17 cellular contexts compared by ENCODE assay signal in the genomic region with DNA sequence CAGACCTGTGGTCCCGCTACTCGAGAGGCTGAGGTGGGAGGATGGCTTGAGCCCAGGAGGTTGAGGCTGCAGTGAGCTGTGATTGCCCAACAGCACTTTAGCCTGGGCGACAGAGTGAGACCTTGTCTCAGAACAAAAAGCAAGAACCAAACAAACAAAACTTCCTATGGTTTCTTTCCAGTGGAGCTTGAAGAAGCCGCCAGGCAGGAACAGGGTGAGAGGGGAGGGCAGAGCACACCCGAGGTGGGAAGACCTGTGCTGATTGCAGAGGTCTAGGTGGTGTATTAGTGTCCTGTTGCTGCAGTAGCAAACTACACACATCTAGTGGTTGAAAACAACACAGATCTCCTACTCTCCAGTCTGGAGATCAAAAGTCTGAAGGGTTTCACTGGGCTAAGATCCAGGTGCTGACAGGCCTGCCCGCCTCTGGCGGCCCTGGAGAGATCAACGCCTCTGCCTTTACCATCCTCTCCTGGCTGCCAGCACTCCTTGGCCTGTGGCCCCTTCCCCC. TPM values are rescaled to one million over a fixed set of nuclear protein-coding genes. Genes with fewer than 3 reads are reported as not detected.
A peak's percentile ranks its signal among the peaks of the same experiment; 100 is the strongest.
DNase-seq lines count a peak whose midpoint lies in the region; ATAC-seq and TF ChIP-seq lines count a peak whose summit lies in the region.
"Had no signal": no experiment of that assay in that cellular context is flagged by ENCODE, and none has a peak within 500 bp of the region (broad histone marks: within the 10 kb centered on the region; RNA-seq: fewer than 3 reads in every experiment).

No MANE protein-coding gene starts in this region.

- no peak overlapping the region for H3K4me3 ChIP-seq in mesenchymal stem cell (ENCODE audit: insufficient read depth in 1 of 2, low read depth in 1 of 2, low read length in 2 of 2)
- peak overlapping the region; percentile 17 for H3K4me3 ChIP-seq in thoracic aorta
- H3K4me3 ChIP-seq: SJCRH30 had no signal

- H3K27ac Mint-ChIP-seq in brain: peak overlapping the region; percentile 52 to 99 (median 93)
- no peak overlapping the region for H3K27ac Mint-ChIP-seq in activated T-helper 2 cell treated with anti-CD3 and anti-CD28 coated beads, Interferon-gamma antibody, Interleukin-2, Interleukin-4, amounts not matched to agents 10 μg/mL and 5 μg/mL and 100 μg/mL, durations not matched to agents 14 hours and 24 hours and 36 hours
- H3K27ac Mint-ChIP-seq in activated CD4-positive, alpha-beta T cell treated with anti-CD3 and anti-CD28 coated beads, Interleukin-2, amount 10 ng/mL, durations not matched to agents 7 days and 5 days: no peak overlapping the region
- H3K27ac Mint-ChIP-seq: activated CD4-positive, alpha-beta T cell treated with anti-CD3 and anti-CD28 coated beads, Interleukin-2, amount 10 ng/mL, durations not matched to agents 24 days and 14 days; activated naive CD8-positive, alpha-beta T cell; activated T-cell treated with anti-CD3 and anti-CD28 coated beads, Interleukin-2, amount 50 U/mL, for 24 hours; CD14-positive monocyte had no signal

- peak overlapping the region in 1 of 2 experiments; percentile 79 for H3K18ac ChIP-seq in mesenchymal stem cell (ENCODE audit: low read depth in 1 of 2, low read length in 2 of 2)

- peaks cover 16 to 34% of the 10 kb centered on the region in 2 experiments for H3K36me3 ChIP-seq in mesenchymal stem cell (ENCODE audit: control insufficient read depth in 1 of 2, insufficient read depth in 2 of 2, low read depth in 1 of 2, low read length in 2 of 2)
- H3K36me3 ChIP-seq in thoracic aorta: no peaks in the 10 kb centered on the region
- H3K36me3 ChIP-seq: SJCRH30 had no signal

- no peaks in the 10 kb centered on the region for H3K27me3 ChIP-seq in mesenchymal stem cell (ENCODE audit: control insufficient read depth in 1 of 2, insufficient read depth in 1 of 2, low read length in 2 of 2)
- H3K27me3 ChIP-seq in thoracic aorta (replicated peaks; ENCODE audit: insufficient read depth): no peaks in the 10 kb centered on the region
- H3K27me3 ChIP-seq: SJCRH30 had no signal

- H3K27me3 Mint-ChIP-seq in brain: no peaks in the 10 kb centered on the region
- peaks cover 10% of the 10 kb centered on the region for H3K27me3 Mint-ChIP-seq in activated T-helper 2 cell treated with anti-CD3 and anti-CD28 coated beads, Interferon-gamma antibody, Interleukin-2, Interleukin-4, amounts not matched to agents 10 μg/mL and 5 μg/mL and 100 μg/mL, durations not matched to agents 14 hours and 24 hours and 36 hours (ENCODE audit: low read depth)
- peaks cover 8% of the 10 kb centered on the region for H3K27me3 Mint-ChIP-seq in activated CD4-positive, alpha-beta T cell treated with anti-CD3 and anti-CD28 coated beads, Interleukin-2, amount 10 ng/mL, durations not matched to agents 7 days and 5 days
- H3K27me3 Mint-ChIP-seq: activated naive CD8-positive, alpha-beta T cell; activated T-cell treated with anti-CD3 and anti-CD28 coated beads, Interleukin-2, amount 50 U/mL, for 24 hours; stimulated activated naive CD8-positive, alpha-beta T cell treated with anti-CD3 and anti-CD28 coated beads, Interleukin-15, amount 100 ng/mL, for 72 hours had no signal

- TF ChIP-seq CTCF in brain (conservative IDR thresholded peaks at IDR 0.05): no peak
- TF ChIP-seq CTCF in thoracic aorta (IDR thresholded peaks at IDR 0.05): no peak

- H3K4me1 ChIP-seq in mesenchymal stem cell (ENCODE audit: control insufficient read depth, insufficient read depth, low read depth, low read length) (peaks cover 78% of the 10 kb centered on the region), thoracic aorta (ENCODE audit: control insufficient read depth in 1 of 2, low read depth in 2 of 2) (peaks cover 82 to 99% of the 10 kb centered on the region in 2 donors)

- peaks cover 0 to 3% (median 0%) of the 10 kb centered on the region in 5 experiments for H3K9me3 Mint-ChIP-seq in brain
- no peaks in the 10 kb centered on the region for H3K9me3 Mint-ChIP-seq in activated T-helper 2 cell treated with anti-CD3 and anti-CD28 coated beads, Interferon-gamma antibody, Interleukin-2, Interleukin-4, amounts not matched to agents 10 μg/mL and 5 μg/mL and 100 μg/mL, durations not matched to agents 14 hours and 24 hours and 36 hours
- no peaks in the 10 kb centered on the region for H3K9me3 Mint-ChIP-seq in activated CD4-positive, alpha-beta T cell treated with anti-CD3 and anti-CD28 coated beads, Interleukin-2, amount 10 ng/mL, durations not matched to agents 7 days and 5 days
- H3K9me3 Mint-ChIP-seq: activated CD4-positive, alpha-beta T cell treated with anti-CD3 and anti-CD28 coated beads, Interleukin-2, amount 10 ng/mL, durations not matched to agents 24 days and 14 days; activated T-cell treated with anti-CD3 and anti-CD28 coated beads, Interleukin-2, amount 50 U/mL, for 24 hours; stimulated activated naive CD8-positive, alpha-beta T cell treated with anti-CD3 and anti-CD28 coated beads, Interleukin-15, amount 100 ng/mL, for 72 hours had no signal

- H2BK120ac ChIP-seq in mesenchymal stem cell (ENCODE audit: low read depth, low read length): no peak overlapping the region

- no peak overlapping the region for H4K91ac ChIP-seq in mesenchymal stem cell (ENCODE audit: low read length)

- CTCF ChIA-PET in activated CD4-positive, alpha-beta T cell treated with anti-CD3 and anti-CD28 coated beads, Interleukin-2, amount 10 ng/mL, durations not matched to agents 7 days and 5 days (lab: Charles Lee): interaction anchor here (0.7 kb wide), 1 partner anchor 1656 kb away, joined by 3 read pairs; no protein-coding TSS in a partner anchor

- no peak overlapping the region for H2BK15ac ChIP-seq in mesenchymal stem cell (ENCODE audit: low read depth, poor library complexity, severe bottlenecking)

- no peak overlapping the region for H3K23ac ChIP-seq in mesenchymal stem cell (ENCODE audit: low read length in 2 of 2)

- H2AK5ac ChIP-seq in mesenchymal stem cell (ENCODE audit: low read length, severe bottlenecking): no peak overlapping the region

- 97% methylated on average over 5 of the region's 8 CpGs for WGBS in mesenchymal stem cell

- H3K9ac ChIP-seq in mesenchymal stem cell (ENCODE audit: low read length): no peak overlapping the region
- H3K9ac ChIP-seq: parathyroid adenoma had no signal

- H2BK5ac ChIP-seq in mesenchymal stem cell (ENCODE audit: low read depth, low read length, poor library complexity, severe bottlenecking): no peak overlapping the region

- POLR2A ChIA-PET in activated CD4-positive, alpha-beta T cell treated with anti-CD3 and anti-CD28 coated beads, Interleukin-2, amount 10 ng/mL, durations not matched to agents 7 days and 5 days (lab: Charles Lee): no interaction called here

- H3K14ac ChIP-seq in mesenchymal stem cell (ENCODE audit: low read length in 2 of 2): no peak overlapping the region

- intact Hi-C loops in activated T-helper 2 cell treated with anti-CD3 and anti-CD28 coated beads, Interferon-gamma antibody, Interleukin-2, Interleukin-4, amounts not matched to agents 10 μg/mL and 5 μg/mL and 100 μg/mL, durations not matched to agents 14 hours and 24 hours and 36 hours (cut with micrococcal nuclease): no loop called here

- H3K27ac ChIP-seq in mesenchymal stem cell (ENCODE audit: low read length, poor library complexity, severe bottlenecking) (no peak overlapping the region), thoracic aorta (peak overlapping the region; percentile 98 to 100)
- H3K27ac ChIP-seq: parathyroid adenoma, SJCRH30 had no signal

- no peaks in the 10 kb centered on the region for H3K9me3 ChIP-seq in mesenchymal stem cell (ENCODE audit: control insufficient read depth, low read length)
- H3K9me3 ChIP-seq in thoracic aorta: no peaks in the 10 kb centered on the region
- H3K9me3 ChIP-seq: SJCRH30 had no signal

- no peaks in the 10 kb centered on the region for H3K79me1 ChIP-seq in mesenchymal stem cell (replicated peaks; ENCODE audit: low read length, poor library complexity, severe bottlenecking)

- no peak overlapping the region for H3K4me3 Mint-ChIP-seq in brain
- no peak overlapping the region for H3K4me3 Mint-ChIP-seq in activated T-helper 2 cell treated with anti-CD3 and anti-CD28 coated beads, Interferon-gamma antibody, Interleukin-2, Interleukin-4, amounts not matched to agents 10 μg/mL and 5 μg/mL and 100 μg/mL, durations not matched to agents 14 hours and 24 hours and 36 hours (ENCODE audit: low read depth)
- H3K4me3 Mint-ChIP-seq in activated CD4-positive, alpha-beta T cell treated with anti-CD3 and anti-CD28 coated beads, Interleukin-2, amount 10 ng/mL, durations not matched to agents 7 days and 5 days: no peak overlapping the region
- H3K4me3 Mint-ChIP-seq: activated CD4-positive, alpha-beta T cell treated with anti-CD3 and anti-CD28 coated beads, Interleukin-2, amount 10 ng/mL, durations not matched to agents 24 days and 14 days; activated naive CD8-positive, alpha-beta T cell; activated T-cell treated with anti-CD3 and anti-CD28 coated beads, Interleukin-2, amount 50 U/mL, for 24 hours; CD14-positive monocyte; stimulated activated naive CD8-positive, alpha-beta T cell treated with anti-CD3 and anti-CD28 coated beads, Interleukin-15, amount 100 ng/mL, for 72 hours had no signal

- H4K8ac ChIP-seq in mesenchymal stem cell (ENCODE audit: low read length): peak overlapping the region; percentile 27

- no peak overlapping the region for H3K4me2 ChIP-seq in mesenchymal stem cell (ENCODE audit: low read length, poor library complexity, severe bottlenecking)

- no peak overlapping the region for H2AFZ ChIP-seq in mesenchymal stem cell (ENCODE audit: low read depth, low read length)
- H2AFZ ChIP-seq: parathyroid adenoma had no signal

- H2BK12ac ChIP-seq in mesenchymal stem cell (ENCODE audit: low read length in 2 of 2): peak overlapping the region in 1 of 2 experiments; percentile 59

- peaks cover 14% of the 10 kb centered on the region for H3K36me3 Mint-ChIP-seq in brain
- H3K36me3 Mint-ChIP-seq in activated T-helper 2 cell treated with anti-CD3 and anti-CD28 coated beads, Interferon-gamma antibody, Interleukin-2, Interleukin-4, amounts not matched to agents 10 μg/mL and 5 μg/mL and 100 μg/mL, durations not matched to agents 14 hours and 24 hours and 36 hours (ENCODE audit: low read depth): no peaks in the 10 kb centered on the region
- no peaks in the 10 kb centered on the region for H3K36me3 Mint-ChIP-seq in activated CD4-positive, alpha-beta T cell treated with anti-CD3 and anti-CD28 coated beads, Interleukin-2, amount 10 ng/mL, durations not matched to agents 7 days and 5 days (ENCODE audit: low read depth)
- H3K36me3 Mint-ChIP-seq: activated naive CD8-positive, alpha-beta T cell had no signal

- H3K4ac ChIP-seq in mesenchymal stem cell (ENCODE audit: low read depth in 1 of 2, low read length in 2 of 2): no peak overlapping the region

- no peak for ATAC-seq in thoracic aorta (ENCODE audit: insufficient number of reproducible peaks, low FRiP score, low read depth)
- no peak for ATAC-seq in GM19395 (IDR thresholded peaks at IDR 0.05; ENCODE audit: unreplicated experiment)
- ATAC-seq: stimulated activated naive CD8-positive, alpha-beta T cell treated with anti-CD3 and anti-CD28 coated beads, Interleukin-15, amount 100 ng/mL, for 72 hours had no signal

- DNase-seq in M059J (ENCODE audit: low read depth): peak; percentile 41
- no peak for DNase-seq in mesenchymal stem cell
- DNase-seq in thoracic aorta (ENCODE audit: low spot score): no peak
- no peak for DNase-seq in activated T-helper 2 cell treated with anti-CD3 and anti-CD28 coated beads, Interferon-gamma antibody, Interleukin-2, Interleukin-4, amounts not matched to agents 10 μg/mL and 5 μg/mL and 100 μg/mL, durations not matched to agents 14 hours and 24 hours and 36 hours (ENCODE audit: low spot score)
- no peak for DNase-seq in activated CD4-positive, alpha-beta T cell treated with anti-CD3 and anti-CD28 coated beads, Interleukin-2, amount 10 ng/mL, durations not matched to agents 7 days and 5 days
- DNase-seq: activated CD4-positive, alpha-beta T cell treated with anti-CD3 and anti-CD28 coated beads, Interleukin-2, amount 10 ng/mL, durations not matched to agents 24 days and 14 days; activated T-cell treated with anti-CD3 and anti-CD28 coated beads, Interleukin-2, amount 50 U/mL, for 24 hours; central memory CD4-positive, alpha-beta T cell; DND-41; NCI-H1417; SJCRH30; stimulated activated naive CD8-positive, alpha-beta T cell treated with anti-CD3 and anti-CD28 coated beads, Interleukin-15, amount 100 ng/mL, for 72 hours had no signal

- H3K4me1 Mint-ChIP-seq in brain: peaks cover 91% of the 10 kb centered on the region
- peaks cover 12% of the 10 kb centered on the region for H3K4me1 Mint-ChIP-seq in activated T-helper 2 cell treated with anti-CD3 and anti-CD28 coated beads, Interferon-gamma antibody, Interleukin-2, Interleukin-4, amounts not matched to agents 10 μg/mL and 5 μg/mL and 100 μg/mL, durations not matched to agents 14 hours and 24 hours and 36 hours (ENCODE audit: low read depth)
- H3K4me1 Mint-ChIP-seq in activated CD4-positive, alpha-beta T cell treated with anti-CD3 and anti-CD28 coated beads, Interleukin-2, amount 10 ng/mL, durations not matched to agents 7 days and 5 days: peaks cover 16% of the 10 kb centered on the region

RNA-seq across cellular contexts. Expression of a gene that starts 10.5 kb away (rescaled TPM):
- 6.0 and 17.5 TPM in 2 replicates for total RNA-seq in M059J (2014; rRNA removed; shearing (Covaris generic))
- polyA plus RNA-seq in brain (ENCODE audit: insufficient read depth, low read depth, low replicate concordance): 21.9 TPM
- 69.6 TPM for polyA plus RNA-seq in mesenchymal stem cell (2013, experiment 1 of 2)
- polyA plus RNA-seq in mesenchymal stem cell (2013, experiment 2 of 2): 65.7 TPM
- 100 to 1,000 TPM; 244 to 308 TPM for total RNA-seq in thoracic aorta
- total RNA-seq in activated T-helper 2 cell treated with anti-CD3 and anti-CD28 coated beads, Interferon-gamma antibody, Interleukin-2, Interleukin-4, amounts not matched to agents 10 μg/mL and 5 μg/mL and 100 μg/mL, durations not matched to agents 14 hours and 24 hours and 36 hours: 0.09 and 0.30 TPM in 2 replicates
- not detected for total RNA-seq in activated CD4-positive, alpha-beta T cell treated with anti-CD3 and anti-CD28 coated beads, Interleukin-2, amount 10 ng/mL, durations not matched to agents 7 days and 5 days
- total RNA-seq: activated CD4-positive, alpha-beta T cell treated with anti-CD3 and anti-CD28 coated beads, Interleukin-2, amount 10 ng/mL, durations not matched to agents 24 days and 14 days had no signal

RNA-seq across cellular contexts. Expression of a gene that starts 46.4 kb away (rescaled TPM):
- 3.3 and 5.6 TPM in 2 replicates for total RNA-seq in M059J (2014; rRNA removed; shearing (Covaris generic))
- polyA plus RNA-seq in brain (ENCODE audit: insufficient read depth, low read depth, low replicate concordance): 0.49 TPM
- 0.35 TPM for polyA plus RNA-seq in mesenchymal stem cell (2013, experiment 1 of 2)
- 0.21 TPM for polyA plus RNA-seq in mesenchymal stem cell (2013, experiment 2 of 2)
- 10 to 100 TPM in 1 of 2 donors, 1 to 10 TPM in 1; 7.7 to 13.4 TPM for total RNA-seq in thoracic aorta
- not detected in 2 replicates for total RNA-seq in activated T-helper 2 cell treated with anti-CD3 and anti-CD28 coated beads, Interferon-gamma antibody, Interleukin-2, Interleukin-4, amounts not matched to agents 10 μg/mL and 5 μg/mL and 100 μg/mL, durations not matched to agents 14 hours and 24 hours and 36 hours
- total RNA-seq in activated CD4-positive, alpha-beta T cell treated with anti-CD3 and anti-CD28 coated beads, Interleukin-2, amount 10 ng/mL, durations not matched to agents 7 days and 5 days: not detected
- total RNA-seq: activated CD4-positive, alpha-beta T cell treated with anti-CD3 and anti-CD28 coated beads, Interleukin-2, amount 10 ng/mL, durations not matched to agents 24 days and 14 days; SJCRH30 had no signal

RNA-seq across cellular contexts. Expression of a gene that starts 57.6 kb away (rescaled TPM):
- 6.6 and 10.8 TPM in 2 replicates for total RNA-seq in M059J (2014; rRNA removed; shearing (Covaris generic))
- polyA plus RNA-seq in brain (ENCODE audit: insufficient read depth, low read depth, low replicate concordance): 8.3 TPM
- polyA plus RNA-seq in mesenchymal stem cell (2013, experiment 1 of 2): 2.6 TPM
- 3.0 TPM for polyA plus RNA-seq in mesenchymal stem cell (2013, experiment 2 of 2)
- total RNA-seq in thoracic aorta: 10 to 100 TPM in 1 of 2 donors, 1 to 10 TPM in 1; 6.5 to 14.2 TPM
- total RNA-seq in activated T-helper 2 cell treated with anti-CD3 and anti-CD28 coated beads, Interferon-gamma antibody, Interleukin-2, Interleukin-4, amounts not matched to agents 10 μg/mL and 5 μg/mL and 100 μg/mL, durations not matched to agents 14 hours and 24 hours and 36 hours: 33.5 and 34.5 TPM in 2 replicates
- 10 to 100 TPM; 22.0 to 24.6 TPM for total RNA-seq in activated CD4-positive, alpha-beta T cell treated with anti-CD3 and anti-CD28 coated beads, Interleukin-2, amount 10 ng/mL, durations not matched to agents 7 days and 5 days

Comparison
In these comparisons a context has a peak if more than half of its experiments do, and no peak if none do; other contexts are left out.
1. H3K27ac Mint-ChIP-seq: peak in brain (5 of 5); none in activated T-helper 2 cell treated with anti-CD3 and anti-CD28 coated beads, Interferon-gamma antibody, Interleukin-2, Interleukin-4, amounts not matched to agents 10 μg/mL and 5 μg/mL and 100 μg/mL, durations not matched to agents 14 hours and 24 hours and 36 hours (single experiment) and activated CD4-positive, alpha-beta T cell treated with anti-CD3 and anti-CD28 coated beads, Interleukin-2, amount 10 ng/mL, durations not matched to agents 7 days and 5 days (single experiment).